Comparison of ENCODE assay signal across 8 cellular contexts in the genomic region with DNA sequence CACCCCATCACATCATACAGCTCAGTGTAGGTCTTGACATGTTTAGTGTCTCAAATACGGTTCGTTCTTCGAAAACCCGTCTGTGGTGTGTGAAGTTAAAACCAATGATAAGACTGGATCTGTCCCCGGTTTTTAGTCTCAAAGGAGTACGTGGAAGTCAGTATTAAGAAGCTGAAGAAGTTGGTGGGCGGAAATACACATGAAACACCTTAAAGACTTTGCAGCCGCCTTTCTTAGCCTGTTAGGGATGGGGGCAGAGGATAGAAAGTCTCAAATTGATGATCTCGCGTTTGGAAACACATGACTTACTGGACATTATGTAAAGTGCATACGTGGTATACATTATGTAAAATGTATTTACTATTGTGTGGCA. TPM values are rescaled to one million over a fixed set of nuclear protein-coding genes. Genes with fewer than 3 reads are reported as not detected.
DNase-seq lines count a peak whose midpoint lies in the region; ATAC-seq and TF ChIP-seq lines count a peak whose summit lies in the region.

No MANE protein-coding gene starts in this region.

- no peak for TF ChIP-seq CTCF in epithelial cell of esophagus (IDR thresholded peaks at IDR 0.05; ENCODE audit: insufficient read depth, low read depth, low read length, missing control alignments)
- no peak for TF ChIP-seq CTCF in osteocyte (IDR thresholded peaks at IDR 0.05)

- H3K27me3 Mint-ChIP-seq in osteocyte (ENCODE audit: unreplicated experiment) = no peaks in the 10 kb centered on the region

- no peaks in the 10 kb centered on the region for H3K9me3 Mint-ChIP-seq in osteocyte (ENCODE audit: unreplicated experiment)

- peak overlapping the region; percentile 78 for H3K4me3 ChIP-seq in epithelial cell of esophagus (ENCODE audit: low read length)

- POLR2A ChIA-PET in HEK293T (lab: Yijun Ruan, JAX) = interaction anchor here (0.9 to 2.2 kb wide), 4 partner anchors 14 to 251 kb away, joined by 4 to 11 read pairs (median 6); a partner anchor contains a TSS

- H3K27ac Mint-ChIP-seq in osteocyte (ENCODE audit: unreplicated experiment) = peak overlapping the region; percentile 85

- peaks cover 9% of the 10 kb centered on the region for H3K36me3 Mint-ChIP-seq in osteocyte (ENCODE audit: unreplicated experiment)

- CTCF ChIA-PET in HEK293T (lab: Yijun Ruan, JAX) = no interaction called here

- H3K4me1 Mint-ChIP-seq in osteocyte (ENCODE audit: unreplicated experiment) = peaks cover 28% of the 10 kb centered on the region

- peak; percentile 7 for DNase-seq in DMS79 (lab: John Stamatoyannopoulos, UW)
- DNase-seq in OCI-M1 (lab: John Stamatoyannopoulos, UW) = peak; percentile 11
- DNase-seq in epithelial cell of esophagus (ENCODE audit: low read depth) = peak; percentile 7
- no peak for DNase-seq in osteocyte (ENCODE audit: extremely low spot score, unreplicated experiment)
- DNase-seq in HEK293T (ENCODE audit: extremely low spot score) = no peak

- ATAC-seq in GM21576 (IDR thresholded peaks at IDR 0.05; ENCODE audit: unreplicated experiment) = no peak
- no peak for ATAC-seq in HG02970 (IDR thresholded peaks at IDR 0.05; ENCODE audit: low FRiP score, unreplicated experiment)
- ATAC-seq in HG02981 (IDR thresholded peaks at IDR 0.05; ENCODE audit: unreplicated experiment) = no peak

- H3K4me3 Mint-ChIP-seq in osteocyte (ENCODE audit: unreplicated experiment) = peak overlapping the region; percentile 94

TF ChIP-seq in HEK293T, 16 proteins besides CTCF, POLR2A, EP300 and RAD21:
- TF ChIP-seq HDGF (IDR thresholded peaks at IDR 0.05; ENCODE audit: borderline replicate concordance) (no peak), BHLHE40 (IDR thresholded peaks at IDR 0.05; ENCODE audit: borderline replicate concordance) (no peak), ZNF384 (IDR thresholded peaks at IDR 0.05) (no peak), LEF1 (IDR thresholded peaks at IDR 0.05; ENCODE audit: borderline replicate concordance) (no peak), ELF4 (IDR thresholded peaks at IDR 0.05) (no peak), SUZ12 (IDR thresholded peaks at IDR 0.05) (no peak), NFRKB (IDR thresholded peaks at IDR 0.05) (no peak), ARNT (IDR thresholded peaks at IDR 0.05) (no peak), FOXK2 (IDR thresholded peaks at IDR 0.05) (no peak), FOXM1 (IDR thresholded peaks at IDR 0.05; ENCODE audit: borderline replicate concordance) (no peak)
- TF ChIP-seq, protein P1, sequence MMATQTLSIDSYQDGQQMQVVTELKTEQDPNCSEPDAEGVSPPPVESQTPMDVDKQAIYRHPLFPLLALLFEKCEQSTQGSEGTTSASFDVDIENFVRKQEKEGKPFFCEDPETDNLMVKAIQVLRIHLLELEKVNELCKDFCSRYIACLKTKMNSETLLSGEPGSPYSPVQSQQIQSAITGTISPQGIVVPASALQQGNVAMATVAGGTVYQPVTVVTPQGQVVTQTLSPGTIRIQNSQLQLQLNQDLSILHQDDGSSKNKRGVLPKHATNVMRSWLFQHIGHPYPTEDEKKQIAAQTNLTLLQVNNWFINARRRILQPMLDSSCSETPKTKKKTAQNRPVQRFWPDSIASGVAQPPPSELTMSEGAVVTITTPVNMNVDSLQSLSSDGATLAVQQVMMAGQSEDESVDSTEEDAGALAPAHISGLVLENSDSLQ (IDR thresholded peaks at IDR 0.05) = no peak

RNA-seq across cellular contexts. Expression of a gene that starts 1.0 kb away (rescaled TPM):
- 31.4 and 36.8 TPM in 2 replicates for total RNA-seq in osteocyte

RNA-seq across cellular contexts. Expression of a gene that starts 54.8 kb away (rescaled TPM):
- 31.8 and 34.7 TPM in 2 replicates for total RNA-seq in osteocyte

Comparison
In these comparisons a context has a peak if more than half of its experiments do, and no peak if none do; other contexts are left out.
1. DNase-seq: peak in DMS79 (single experiment), OCI-M1 (single experiment) and epithelial cell of esophagus (single experiment); none in osteocyte (single experiment) and HEK293T (single experiment).